ENCODE assay signal across 8 cellular contexts in the genomic region with DNA sequence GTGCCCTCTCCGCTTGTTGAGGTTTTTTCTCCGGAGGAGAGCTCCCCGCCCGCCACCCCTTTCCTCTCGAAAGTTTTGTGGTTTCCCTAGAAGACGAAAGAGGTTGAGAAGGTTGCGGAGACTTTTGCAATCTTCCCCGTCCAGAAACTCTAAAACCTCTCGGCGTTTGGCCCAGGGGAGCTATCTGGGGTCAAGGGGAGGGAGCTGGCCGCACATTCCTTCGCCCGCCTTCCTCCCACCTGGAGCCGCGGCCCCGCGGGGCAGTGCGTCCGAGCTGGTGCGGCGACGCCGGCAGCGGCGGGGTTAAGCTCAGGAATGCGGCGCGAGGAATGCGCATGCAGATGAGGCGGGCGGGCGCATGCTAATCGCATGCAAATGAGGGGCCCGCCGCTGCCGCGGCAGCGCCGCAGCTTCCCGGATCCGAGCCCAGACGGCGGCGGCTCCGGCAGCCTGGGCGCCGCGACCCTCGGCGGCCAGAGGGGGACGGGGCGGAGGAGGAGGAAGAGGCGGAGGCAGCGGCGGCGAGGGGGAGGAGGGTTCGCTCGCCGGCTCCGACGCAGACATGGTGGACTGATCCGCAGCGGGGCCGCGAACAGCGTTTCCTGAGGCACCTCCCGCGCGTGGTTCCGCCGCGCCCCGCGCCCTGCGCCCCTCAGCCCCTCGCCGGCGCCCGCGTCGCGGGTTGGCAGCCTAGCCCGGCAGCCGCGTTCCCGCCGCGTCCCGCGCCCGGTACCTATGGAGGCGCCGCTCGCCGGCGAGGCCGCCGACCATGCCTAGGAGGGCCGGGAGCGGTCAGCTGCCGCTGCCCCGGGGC. TPM values are rescaled to one million over a fixed set of nuclear protein-coding genes. Genes with fewer than 3 reads are reported as not detected.
DNase-seq lines count a peak whose midpoint lies in the region; ATAC-seq, FAIRE-seq and TF ChIP-seq lines count a peak whose summit lies in the region.

A gene (plus strand): TSS at position 535 of the 814 bp plus-strand sequence. CDS start 235 bp downstream, at position 770.

- H2BK5ac ChIP-seq in trophoblast cell (ENCODE audit: low read depth, low read length, poor library complexity): peak within 1 kb of the TSS; percentile 98

- H3K27ac ChIP-seq in astrocyte (ENCODE audit: low read depth, low read length): peak within 1 kb of the TSS; percentile 91
- peak within 1 kb of the TSS; percentile 98 for H3K27ac ChIP-seq in left ventricle myocardium inferior (replicated peaks)
- peak within 1 kb of the TSS; percentile 100 for H3K27ac ChIP-seq in trophoblast cell (ENCODE audit: low read depth, low read length)

- H3K9ac ChIP-seq in astrocyte (ENCODE audit: low read length): peak within 1 kb of the TSS; percentile 93
- peak within 1 kb of the TSS; percentile 96 for H3K9ac ChIP-seq in trophoblast cell (ENCODE audit: low read length)

- POLR2A ChIA-PET in Caco-2 (lab: Charles Lee): interaction anchor here (0.6 to 1.8 kb wide), 11 partner anchors 11 to 729 kb away, joined by 3 to 19 read pairs (median 5); no protein-coding TSS in a partner anchor

- H3K4me3 Mint-ChIP-seq in Caco-2 (ENCODE audit: unreplicated experiment) (peak within 1 kb of the TSS; percentile 83), astrocyte (ENCODE audit: unreplicated experiment) (peak within 1 kb of the TSS; percentile 93), type B pancreatic cell (peak within 1 kb of the TSS; percentile 88)

- DNase-seq in Caco-2 (peak; percentile 96), MG63 (peak; percentile 91), T-helper 9 cell (peak; percentile 59), astrocyte (ENCODE audit: low read depth) (peak; percentile 89), left ventricle myocardium inferior (peak; percentile 91), trophoblast cell (peak; percentile 97 to 98), type B pancreatic cell (ENCODE audit: extremely low spot score, unreplicated experiment) (peak; percentile 92)

- peak within 1 kb of the TSS; percentile 96 for H3K18ac ChIP-seq in trophoblast cell (ENCODE audit: low read length)

- H3K4me1 ChIP-seq in Caco-2 (peaks cover 37% of the 10 kb centered on the region), astrocyte (ENCODE audit: insufficient read depth, low read length) (peaks cover 10% of the 10 kb centered on the region), left ventricle myocardium inferior (peaks cover 50% of the 10 kb centered on the region), trophoblast cell (ENCODE audit: control insufficient read depth in 1 of 2, insufficient read depth in 2 of 2, low read length in 2 of 2) (peaks cover 6 to 11% of the 10 kb centered on the region in 2 experiments)

- WGBS in trophoblast cell (ENCODE audit: extremely low coverage, insufficient coverage, insufficient read length): no CpG with 5 or more reads among the region's 102 CpGs

- peak within 1 kb of the TSS; percentile 93 for H4K12ac ChIP-seq in trophoblast cell (ENCODE audit: low read depth, low read length)

- no peak within 1 kb of the TSS for H3K23ac ChIP-seq in trophoblast cell (ENCODE audit: low read length)

- peaks cover 40% of the 10 kb centered on the region for H3K4me1 Mint-ChIP-seq in Caco-2 (ENCODE audit: low read depth, unreplicated experiment)
- H3K4me1 Mint-ChIP-seq in astrocyte (ENCODE audit: low read depth, unreplicated experiment): peaks cover 16% of the 10 kb centered on the region
- peaks cover 27% of the 10 kb centered on the region for H3K4me1 Mint-ChIP-seq in type B pancreatic cell (ENCODE audit: unreplicated experiment)

- H3K79me2 ChIP-seq in astrocyte (ENCODE audit: insufficient read depth, low read length) (peaks cover 47% of the 10 kb centered on the region), trophoblast cell (ENCODE audit: control insufficient read depth, insufficient read depth, low read length, poor library complexity) (peaks cover 35% of the 10 kb centered on the region)

- peak within 1 kb of the TSS; percentile 82 for H3K4me3 ChIP-seq in Caco-2 (ENCODE audit: low read depth, low read length)
- peak within 1 kb of the TSS; percentile 68 for H3K4me3 ChIP-seq in MG63
- peak within 1 kb of the TSS; percentile 82 for H3K4me3 ChIP-seq in astrocyte (ENCODE audit: insufficient read depth, low read depth, low read length)
- H3K4me3 ChIP-seq in left ventricle myocardium inferior: peak within 1 kb of the TSS; percentile 78
- H3K4me3 ChIP-seq in trophoblast cell (ENCODE audit: low read depth, low read length): peak within 1 kb of the TSS; percentile 95

- H2BK12ac ChIP-seq in trophoblast cell (ENCODE audit: low read length): peak within 1 kb of the TSS; percentile 72

- peak within 1 kb of the TSS; percentile 92 for H3K27ac Mint-ChIP-seq in Caco-2 (ENCODE audit: unreplicated experiment)
- H3K27ac Mint-ChIP-seq in astrocyte (ENCODE audit: unreplicated experiment): peak within 1 kb of the TSS; percentile 92
- H3K27ac Mint-ChIP-seq in type B pancreatic cell: peak within 1 kb of the TSS; percentile 75

- H2AK5ac ChIP-seq in trophoblast cell (ENCODE audit: low read length): peak within 1 kb of the TSS; percentile 35

- no peak for FAIRE-seq in astrocyte (lab: Jason Lieb, UNC)

- H3K27me3 ChIP-seq in Caco-2 (replicated peaks; ENCODE audit: control insufficient read depth, insufficient read depth, low read length) (no peaks in the 10 kb centered on the region), MG63 (no peaks in the 10 kb centered on the region), astrocyte (ENCODE audit: insufficient read depth, low read length) (no peaks in the 10 kb centered on the region), left ventricle myocardium inferior (ENCODE audit: low read depth) (no peaks in the 10 kb centered on the region), trophoblast cell (ENCODE audit: insufficient read depth, low read length) (no peaks in the 10 kb centered on the region)

- ATAC-seq in GM21786 (IDR thresholded peaks at IDR 0.05; ENCODE audit: unreplicated experiment): peak; percentile 60

- CTCF ChIA-PET in Caco-2 (lab: Charles Lee): interaction anchor here (0.5 to 3.1 kb wide), 5 partner anchors 19 to 1779 kb away, joined by 3 to 14 read pairs (median 5); no protein-coding TSS in a partner anchor

- H3K79me1 ChIP-seq in trophoblast cell (ENCODE audit: low read length): peaks cover 26% of the 10 kb centered on the region

- H3K14ac ChIP-seq in trophoblast cell (ENCODE audit: low read length): peak within 1 kb of the TSS; percentile 98

- H3K27me3 Mint-ChIP-seq in Caco-2 (ENCODE audit: insufficient read depth, unreplicated experiment): no peaks in the 10 kb centered on the region
- no peaks in the 10 kb centered on the region for H3K27me3 Mint-ChIP-seq in astrocyte (ENCODE audit: low read depth, unreplicated experiment)
- peaks cover 25% of the 10 kb centered on the region for H3K27me3 Mint-ChIP-seq in type B pancreatic cell

- H3K36me3 ChIP-seq in Caco-2 (ENCODE audit: control insufficient read depth, insufficient read depth, low read length): no peaks in the 10 kb centered on the region
- no peaks in the 10 kb centered on the region; the same call in 1 of the 2 replicates for H3K36me3 ChIP-seq in MG63
- no peaks in the 10 kb centered on the region for H3K36me3 ChIP-seq in astrocyte (ENCODE audit: insufficient read depth, low read length)
- no peaks in the 10 kb centered on the region for H3K36me3 ChIP-seq in left ventricle myocardium inferior
- no peaks in the 10 kb centered on the region for H3K36me3 ChIP-seq in trophoblast cell (ENCODE audit: control insufficient read depth in 1 of 2, insufficient read depth in 2 of 2, low read length in 2 of 2)

- H3K4me2 ChIP-seq in astrocyte (ENCODE audit: low read length) (peak within 1 kb of the TSS; percentile 87), trophoblast cell (ENCODE audit: low read length) (peak within 1 kb of the TSS; percentile 97)

- H2BK120ac ChIP-seq in trophoblast cell (ENCODE audit: insufficient read depth, low read length, poor library complexity): peak within 1 kb of the TSS; percentile 97

- H4K8ac ChIP-seq in trophoblast cell (ENCODE audit: low read depth, low read length): peak within 1 kb of the TSS; percentile 80

- H4K91ac ChIP-seq in trophoblast cell (ENCODE audit: low read depth, low read length): peak within 1 kb of the TSS; percentile 99

- H2AFZ ChIP-seq in astrocyte (ENCODE audit: low read depth, low read length) (peak within 1 kb of the TSS; percentile 77), trophoblast cell (ENCODE audit: insufficient read depth, low read length, poor library complexity) (peak within 1 kb of the TSS; percentile 89)

- no peak for TF ChIP-seq CTCF in Caco-2 (IDR thresholded peaks at IDR 0.05; ENCODE audit: insufficient read depth in 1 of 2, low read depth in 1 of 2, low read length in 1 of 2, severe bottlenecking in 1 of 2, unreplicated experiment in 1 of 2)
- no peak for TF ChIP-seq CTCF in astrocyte (IDR thresholded peaks at IDR 0.05; ENCODE audit: insufficient read depth, low read depth, low read length)
- TF ChIP-seq CTCF in left ventricle myocardium inferior (IDR thresholded peaks at IDR 0.05; ENCODE audit: borderline replicate concordance): peak; percentile 34
- peak; percentile 25 for TF ChIP-seq CTCF in type B pancreatic cell (conservative IDR thresholded peaks at IDR 0.05)

- H4K20me1 ChIP-seq in astrocyte (ENCODE audit: insufficient read depth, low read length): peaks cover 39% of the 10 kb centered on the region

- no TSS peak for BruUV-seq in Caco-2 (replicated peaks; lab: Mats Ljungman, UMichigan)

- peaks cover 18% of the 10 kb centered on the region for H3K36me3 Mint-ChIP-seq in Caco-2 (ENCODE audit: insufficient read depth, unreplicated experiment)
- H3K36me3 Mint-ChIP-seq in astrocyte (ENCODE audit: low read depth, unreplicated experiment): no peaks in the 10 kb centered on the region
- no peaks in the 10 kb centered on the region for H3K36me3 Mint-ChIP-seq in type B pancreatic cell

- intact Hi-C loops in Caco-2 (cut with micrococcal nuclease; ENCODE audit: unreplicated experiment): loop anchor here (1.0 to 10.0 kb wide), 3 partner anchors 143 to 346 kb away; a partner anchor contains a TSS
- intact Hi-C loops in left ventricle myocardium inferior (cut with micrococcal nuclease): no loop called here

- H3K4ac ChIP-seq in trophoblast cell (ENCODE audit: low read depth, low read length): peak within 1 kb of the TSS; percentile 81

- H3K9me3 Mint-ChIP-seq in Caco-2 (ENCODE audit: unreplicated experiment) (no peaks in the 10 kb centered on the region), astrocyte (ENCODE audit: unreplicated experiment) (no peaks in the 10 kb centered on the region), type B pancreatic cell (no peaks in the 10 kb centered on the region)

- H3K9me3 ChIP-seq in Caco-2 (no peaks in the 10 kb centered on the region), MG63 (no peaks in the 10 kb centered on the region), astrocyte (ENCODE audit: insufficient read depth, low read depth, low read length) (no peaks in the 10 kb centered on the region), left ventricle myocardium inferior (replicated peaks) (no peaks in the 10 kb centered on the region), trophoblast cell (ENCODE audit: insufficient read depth, low read depth, low read length) (no peaks in the 10 kb centered on the region)

RNA-seq across cellular contexts. Expression of the gene that starts here (rescaled TPM):
- 120 and 126 TPM in 2 replicates for total RNA-seq in Caco-2 (2022)
- total RNA-seq in MG63 (2014; rRNA removed; shearing (Covaris generic); ENCODE audit: low replicate concordance): 11.4 and 16.0 TPM in 2 replicates
- 51.6 and 62.6 TPM in 2 replicates for total RNA-seq in astrocyte
- total RNA-seq in left ventricle myocardium inferior: 42.3 TPM
- 21.6 and 22.7 TPM in 2 replicates for polyA plus RNA-seq in trophoblast cell (2013)
- 23.9 and 24.6 TPM in 2 replicates for total RNA-seq in type B pancreatic cell (ENCODE audit: low replicate concordance)

Comparison
In these comparisons a context has a peak if more than half of its experiments do, and no peak if none do; other contexts are left out.
1. Peak in every context shown above with its lines: DNase-seq, ATAC-seq, H3K4me3 ChIP-seq and H3K27ac ChIP-seq.
2. CTCF ChIP-seq: peak in left ventricle myocardium inferior (single experiment) and type B pancreatic cell (single experiment); none in Caco-2 (0 of 2) and astrocyte (single experiment).